Comparison of ENCODE assay signal across 11 cellular contexts in genomic region chr1:99943238-99943794, GRCh38. TPM values are rescaled to one million over a fixed set of nuclear protein-coding genes. Genes with fewer than 3 reads are reported as not detected.
DNase-seq lines count a peak whose midpoint lies in the region; ATAC-seq and TF ChIP-seq lines count a peak whose summit lies in the region.
"Had no signal": no experiment of that assay in that cellular context is flagged by ENCODE, and none has a peak within 500 bp of the region (broad histone marks: within the 10 kb centered on the region; RNA-seq: fewer than 3 reads in every experiment).

No MANE protein-coding gene starts in this region.

- no peak overlapping the region for H3K4me3 ChIP-seq in foreskin fibroblast (ENCODE audit: low read depth in 1 of 2, low read length in 2 of 2)

- peak; percentile 79 for DNase-seq in AG09319 (ENCODE audit: extremely low read depth, low read depth)
- DNase-seq in LHCN-M2 (ENCODE audit: low read depth) = peak; percentile 38
- peak; percentile 35 for DNase-seq in RPMI8226
- peak; percentile 26 to 68 for DNase-seq in foreskin fibroblast
- no peak for DNase-seq in left colon
- no peak for DNase-seq in anterior cingulate cortex (lab: John Stamatoyannopoulos, UW)
- no peak for DNase-seq in SIG-M5 treated with dmso at 0.1 percent for 504 hours (lab: John Stamatoyannopoulos, UW; ENCODE audit: unreplicated experiment)
- DNase-seq in HuH-7.5 (ENCODE audit: low spot score) = no peak
- DNase-seq: activated naive CD4-positive, alpha-beta T cell treated with Interleukin-2 at 50 U/mL for 16 hours; CD4-positive, alpha-beta T cell; foreskin melanocyte had no signal

- no peak for ATAC-seq in left colon

- TF ChIP-seq CTCF in AG09319 (IDR thresholded peaks at IDR 0.05; ENCODE audit: low read depth, low read length) (no peak), foreskin fibroblast (IDR thresholded peaks at IDR 0.05; ENCODE audit: low read depth, low read length) (no peak)

- intact Hi-C loops in left colon (cut with DNase I, micrococcal nuclease) = no loop called here

RNA-seq across cellular contexts. Expression of gene SLC35A3, which starts 26.5 kb away (rescaled TPM):
- total RNA-seq in LHCN-M2 (2014; rRNA removed) (32.0 and 33.2 TPM in 2 replicates), left colon (100 to 1,000 TPM; 180 to 192 TPM)
- polyA plus RNA-seq in LHCN-M2 (2012) = 5.7 TPM

Comparison
In these comparisons a context has a peak if more than half of its experiments do, and no peak if none do; other contexts are left out.
1. DNase-seq: peak in AG09319 (single experiment), LHCN-M2 (single experiment), RPMI8226 (single experiment) and foreskin fibroblast (2 of 2); none in left colon (0 of 2), anterior cingulate cortex (0 of 58), SIG-M5 treated with dmso at 0.1 percent for 504 hours (single experiment) and HuH-7.5 (single experiment).